In the genomic region with DNA sequence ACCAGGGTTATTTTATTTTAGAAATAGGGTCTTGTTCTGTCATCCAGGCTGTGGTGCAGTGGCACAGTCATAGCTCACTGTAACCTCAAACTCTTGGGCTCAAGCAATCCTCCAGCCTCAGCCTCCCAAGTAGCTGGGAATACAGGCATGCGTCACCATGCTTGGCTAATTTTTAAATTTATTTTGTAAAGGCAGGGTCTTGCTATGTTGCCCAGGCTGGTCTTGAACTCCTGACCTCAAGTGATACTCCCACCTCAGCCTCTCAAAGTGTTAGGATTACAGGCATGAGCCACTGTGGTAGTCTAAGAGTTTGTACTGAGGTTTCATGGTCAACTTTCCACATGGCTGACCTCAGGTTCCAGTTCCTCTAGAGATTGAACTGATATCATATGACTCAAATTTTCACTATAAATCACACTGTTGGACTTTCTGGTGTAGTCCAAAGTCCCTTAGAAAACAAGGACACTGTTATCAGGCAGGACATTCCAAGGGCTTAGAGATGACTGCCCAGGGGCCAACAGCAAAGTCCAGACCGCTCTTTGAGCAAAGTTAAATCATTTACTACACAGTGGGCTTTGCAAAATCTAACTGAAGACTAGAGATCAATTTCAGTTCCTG, we compare ENCODE assay signal across 15 cellular contexts.
DNase-seq lines count a peak whose midpoint lies in the region; ATAC-seq, FAIRE-seq and TF ChIP-seq lines count a peak whose summit lies in the region.
"Had no signal": no experiment of that assay in that cellular context is flagged by ENCODE, and none has a peak within 500 bp of the region (broad histone marks: within the 10 kb centered on the region; RNA-seq: fewer than 3 reads in every experiment).

No MANE protein-coding gene starts in this region.

- H3K4me1 ChIP-seq in GM12878 (ENCODE audit: control insufficient read depth, insufficient read depth, low read length) = peaks cover 9% of the 10 kb centered on the region; the same call in 1 of the 2 replicates
- no peaks in the 10 kb centered on the region for H3K4me1 ChIP-seq in neural progenitor cell
- no peaks in the 10 kb centered on the region; the same call in 1 of the 2 replicates for H3K4me1 ChIP-seq in HAP-1
- H3K4me1 ChIP-seq: uterus had no signal

- H3K4me2 ChIP-seq in GM12878 (ENCODE audit: control insufficient read depth, insufficient read depth) (no peak overlapping the region), neural progenitor cell (no peak overlapping the region)

- H3K4me3 Mint-ChIP-seq in neural progenitor cell = no peak overlapping the region
- H3K4me3 Mint-ChIP-seq: activated naive CD8-positive, alpha-beta T cell treated with anti-CD3 and anti-CD28 coated beads, Interleukin-2, amount 50 U/mL, for 24 hours; dendritic cell treated with granulocyte-macrophage colony-stimulating factor and Interleukin-4, amounts not matched to agents 40 ng/mL and 50 ng/mL, for 4 days; nephron progenitor cell had no signal

- H3K27ac ChIP-seq in GM12878 (ENCODE audit: control insufficient read depth, insufficient read depth) (no peak overlapping the region), neural progenitor cell (no peak overlapping the region)
- H3K27ac ChIP-seq: uterus had no signal

- in situ Hi-C loops in GM12878 (cut with MboI) (no loop called here), HAP-1 (cut with MboI; ENCODE audit: low sequenced_read_pairs) (no loop called here)

- H3K27me3 Mint-ChIP-seq in neural progenitor cell (ENCODE audit: insufficient read depth, low read depth) = peaks cover 2% of the 10 kb centered on the region

- H3K79me2 ChIP-seq in GM12878 (ENCODE audit: control insufficient read depth, insufficient read depth, low read length) (no peaks in the 10 kb centered on the region), neural progenitor cell (ENCODE audit: low read depth) (no peaks in the 10 kb centered on the region)

- peak in 1 of 2 experiments; percentile 65; a peak in 1 of 4 replicates for TF ChIP-seq EP300 in GM12878 (IDR thresholded peaks at IDR 0.05; ENCODE audit: borderline replicate concordance in 1 of 2, control insufficient read depth in 1 of 2, low read depth in 2 of 2, low read length in 2 of 2)

- H2AFZ ChIP-seq in GM12878 (ENCODE audit: control insufficient read depth, low read depth, low read length) (no peak overlapping the region), neural progenitor cell (replicated peaks) (no peak overlapping the region)

- TF ChIP-seq CTCF in GM12878 (IDR thresholded peaks at IDR 0.05 in 2 of 3, conservative IDR thresholded peaks at IDR 0.05 in 1 of 3; ENCODE audit: control insufficient read depth in 2 of 3, extremely low read depth in 1 of 3, insufficient read depth in 1 of 3, low read depth in 3 of 3, low read length in 3 of 3) (no peak), neural progenitor cell (IDR thresholded peaks at IDR 0.05) (no peak)

- H3K36me3 Mint-ChIP-seq in neural progenitor cell = no peaks in the 10 kb centered on the region

- H3K9me3 ChIP-seq in GM12878 (replicated peaks; ENCODE audit: control insufficient read depth, insufficient read depth, low read length) (no peaks in the 10 kb centered on the region), neural progenitor cell (ENCODE audit: low read depth) (no peaks in the 10 kb centered on the region), HAP-1 (no peaks in the 10 kb centered on the region)
- H3K9me3 ChIP-seq: uterus had no signal

- H4K20me1 ChIP-seq in GM12878 (ENCODE audit: control insufficient read depth, insufficient read depth) = no peaks in the 10 kb centered on the region
- H4K20me1 ChIP-seq in neural progenitor cell (ENCODE audit: low read depth) = no peaks in the 10 kb centered on the region

- ATAC-seq in GM18498 (IDR thresholded peaks at IDR 0.05; ENCODE audit: unreplicated experiment) (peak; percentile 74), GM21423 (IDR thresholded peaks at IDR 0.05; ENCODE audit: unreplicated experiment) (peak; percentile 72), HG03139 (IDR thresholded peaks at IDR 0.05; ENCODE audit: unreplicated experiment) (peak; percentile 63), GM12878 (peak; percentile 92)
- ATAC-seq: activated naive CD8-positive, alpha-beta T cell treated with anti-CD3 and anti-CD28 coated beads, Interleukin-2, amount 50 U/mL, for 24 hours; Panc1 had no signal

- SMC1A ChIA-PET in GM12878 (lab: Charles Lee; ENCODE audit: uncharacterized antibody, unreplicated experiment) = interaction anchor here (1.0 to 1.7 kb wide), 3 partner anchors 13 to 24 kb away, joined by 3 to 7 read pairs (median 4); no protein-coding TSS in a partner anchor

- no peaks in the 10 kb centered on the region for H3F3A ChIP-seq in neural progenitor cell (ENCODE audit: low read depth)

- H3K36me3 ChIP-seq in GM12878 (ENCODE audit: control insufficient read depth in 2 of 2, insufficient read depth in 2 of 2, low read length in 1 of 2) = no peaks in the 10 kb centered on the region
- no peaks in the 10 kb centered on the region for H3K36me3 ChIP-seq in neural progenitor cell
- no peaks in the 10 kb centered on the region for H3K36me3 ChIP-seq in HAP-1 (replicated peaks)
- H3K36me3 ChIP-seq: uterus had no signal

- no peaks in the 10 kb centered on the region for H3K27me3 ChIP-seq in GM12878 (replicated peaks in 1 of 2; ENCODE audit: control insufficient read depth in 2 of 2, insufficient read depth in 2 of 2, low read length in 1 of 2)
- H3K27me3 ChIP-seq in neural progenitor cell = no peaks in the 10 kb centered on the region
- H3K27me3 ChIP-seq in HAP-1 (ENCODE audit: low read depth) = no peaks in the 10 kb centered on the region; the same call in 1 of the 2 replicates
- H3K27me3 ChIP-seq: uterus had no signal

- peaks cover 3% of the 10 kb centered on the region for H3K4me1 Mint-ChIP-seq in neural progenitor cell
- H3K4me1 Mint-ChIP-seq: activated naive CD8-positive, alpha-beta T cell treated with anti-CD3 and anti-CD28 coated beads, Interleukin-2, amount 50 U/mL, for 24 hours; nephron progenitor cell had no signal

- intact Hi-C loops in GM12878 (cut with micrococcal nuclease; ENCODE audit: unreplicated experiment) = no loop called here

- H3K27ac Mint-ChIP-seq in neural progenitor cell = no peak overlapping the region
- H3K27ac Mint-ChIP-seq: activated naive CD8-positive, alpha-beta T cell treated with anti-CD3 and anti-CD28 coated beads, Interleukin-2, amount 50 U/mL, for 24 hours; dendritic cell treated with granulocyte-macrophage colony-stimulating factor and Interleukin-4, amounts not matched to agents 40 ng/mL and 50 ng/mL, for 4 days; nephron progenitor cell had no signal

- BruUV-seq in GM12878 (replicated peaks; lab: Mats Ljungman, UMichigan) = no TSS peak

- no peak overlapping the region for H3K9ac ChIP-seq in GM12878 (ENCODE audit: control insufficient read depth, insufficient read depth, low read length)
- H3K9ac ChIP-seq in neural progenitor cell = no peak overlapping the region

- peak; percentile 44 for DNase-seq in GM12878 (ENCODE audit: low read depth, low spot score)
- no peak for DNase-seq in stimulated activated CD4-positive, alpha-beta T cell treated with anti-CD3 and anti-CD28 coated beads, Interleukin-2, amount 100 ng/mL, for 24 hours
- no peak for DNase-seq in neural progenitor cell (ENCODE audit: low spot score)
- no peak for DNase-seq in EL
- no peak for DNase-seq in HAP-1 (ENCODE audit: low spot score in 2 of 2)
- DNase-seq: activated CD8-positive, alpha-beta memory T cell treated with anti-CD3 and anti-CD28 coated beads for 24 hours; activated naive CD8-positive, alpha-beta T cell treated with anti-CD3 and anti-CD28 coated beads, Interleukin-2, amount 50 U/mL, for 24 hours; nephron progenitor cell; uterus had no signal

- POLR2A ChIA-PET in GM12878 (lab: Charles Lee) = interaction anchor here (0.6 kb wide), 1 partner anchor 1820 kb away, joined by 3 read pairs; no protein-coding TSS in a partner anchor

- peak; percentile 75 for FAIRE-seq in GM12878 (lab: Jason Lieb, UNC)
- FAIRE-seq: keratinocyte had no signal

- no peak for TF ChIP-seq POLR2A in GM12878 (IDR thresholded peaks at IDR 0.05; ENCODE audit: low read depth, low read length)

- H3K4me3 ChIP-seq in GM12878 (no peak overlapping the region), neural progenitor cell (no peak overlapping the region), HAP-1 (no peak overlapping the region)
- H3K4me3 ChIP-seq: uterus had no signal

- RAD21 ChIA-PET in GM12878 (lab: Charles Lee; ENCODE audit: unreplicated experiment) = interaction anchor here (0.9 kb wide), 1 partner anchor 67 kb away, joined by 3 read pairs; no protein-coding TSS in a partner anchor

- H3K9me3 Mint-ChIP-seq in neural progenitor cell = no peaks in the 10 kb centered on the region
- H3K9me3 Mint-ChIP-seq: activated naive CD8-positive, alpha-beta T cell treated with anti-CD3 and anti-CD28 coated beads, Interleukin-2, amount 50 U/mL, for 24 hours; dendritic cell treated with granulocyte-macrophage colony-stimulating factor and Interleukin-4, amounts not matched to agents 40 ng/mL and 50 ng/mL, for 4 days; nephron progenitor cell had no signal

- no peak for TF ChIP-seq RAD21 in GM12878 (IDR thresholded peaks at IDR 0.05; ENCODE audit: insufficient read depth, low read depth, low read length)

- WGBS in GM12878 (ENCODE audit: insufficient coverage, insufficient replicate concordance, low lambda C conversion rate, missing lambda C conversion rate) = 94% methylated on average over 2 of the region's 2 CpGs

- CTCF ChIA-PET in GM12878 (lab: Yijun Ruan, JAX) = interaction anchor here (0.8 to 2.6 kb wide), 6 partner anchors 23 to 167 kb away, joined by 3 to 7 read pairs (median 4); no protein-coding TSS in a partner anchor

TF ChIP-seq in GM12878, 131 proteins besides CTCF, POLR2A, EP300 and RAD21 (continues in another document):
- TF ChIP-seq CREM (IDR thresholded peaks at IDR 0.05; ENCODE audit: low read depth) (0 out of 2 replicates have a peak, but pooled peaks have one; percentile 11), NBN (IDR thresholded peaks at IDR 0.05) (0 out of 2 replicates have a peak, but pooled peaks have one; percentile 36), ZNF384 (IDR thresholded peaks at IDR 0.05; ENCODE audit: borderline replicate concordance, low read depth, low read length) (no peak), RUNX3 (IDR thresholded peaks at IDR 0.05; ENCODE audit: low read length) (peak; percentile 87), JUNB (IDR thresholded peaks at IDR 0.05) (peak; percentile 56), PAX5 (IDR thresholded peaks at IDR 0.05; ENCODE audit: borderline replicate concordance, low read depth, low read length) (peak; percentile 95), MTA2 (IDR thresholded peaks at IDR 0.05; ENCODE audit: low read depth) (peak; percentile 64), CBX3 (IDR thresholded peaks at IDR 0.05; ENCODE audit: borderline replicate concordance, low read depth) (no peak), SMARCA5 (IDR thresholded peaks at IDR 0.05) (peak; percentile 86; the same call in 1 of the 2 replicates), DPF2 (IDR thresholded peaks at IDR 0.05) (peak; percentile 89), NFIC (IDR thresholded peaks at IDR 0.05; ENCODE audit: low read depth, low read length) (peak; percentile 68), BCL11A (IDR thresholded peaks at IDR 0.05; ENCODE audit: low read depth, low read length) (0 out of 2 replicates have a peak, but pooled peaks have one; percentile 56), HDAC6 (IDR thresholded peaks at IDR 0.05; ENCODE audit: unreplicated experiment) (no peak), IKZF2 (IDR thresholded peaks at IDR 0.05) (peak; percentile 85 to 87)
